ENCODE assay signal across 5 cellular contexts in genomic region chr17:41381943-41382342, GRCh38. TPM values are rescaled to one million over a fixed set of nuclear protein-coding genes. Genes with fewer than 3 reads are reported as not detected.
"Had no signal": no experiment of that assay in that cellular context is flagged by ENCODE, and none has a peak within 500 bp of the region (broad histone marks: within the 10 kb centered on the region; RNA-seq: fewer than 3 reads in every experiment).

TSS of gene KRT34 (minus strand) at chr17:41382306. CDS start at chr17:41382246, 60 bp downstream.

RNA-seq across cellular contexts. Expression of gene KRT34, which starts in this region (rescaled TPM):
- total RNA-seq: HepG2, HT-29, K562, Right ventricle myocardium inferior had no signal
- polyA plus RNA-seq: HepG2, IgD-negative memory B cell, K562 had no signal
